23 cellular contexts compared by ENCODE assay signal in genomic region chr12:85779768-85780167, GRCh38.
DNase-seq lines count a peak whose midpoint lies in the region; ATAC-seq and TF ChIP-seq lines count a peak whose summit lies in the region.
"Had no signal": no experiment of that assay in that cellular context is flagged by ENCODE, and none has a peak within 500 bp of the region (broad histone marks: within the 10 kb centered on the region; RNA-seq: fewer than 3 reads in every experiment).

No MANE protein-coding gene starts in this region.

- no peak overlapping the region for H3K4me3 ChIP-seq in astrocyte of the cerebellum (ENCODE audit: low read depth, low read length)
- H3K4me3 ChIP-seq: HAP-1, right atrium auricular region had no signal

- no peak for TF ChIP-seq CTCF in astrocyte of the cerebellum (IDR thresholded peaks at IDR 0.05; ENCODE audit: low read depth, low read length, missing control alignments)

- DNase-seq in DMS53 (lab: John Stamatoyannopoulos, UW) (peak; percentile 93), NCI-H1417 treated with DMSO at 0.1 percent for 48 hours (lab: John Stamatoyannopoulos, UW) (peak; percentile 76), NCI-H446 treated with DMSO at 0.1 percent for 48 hours (lab: John Stamatoyannopoulos, UW) (peak; percentile 97), astrocyte of the cerebellum (ENCODE audit: low read depth) (peak; percentile 41), GF-D8 (lab: John Stamatoyannopoulos, UW) (no peak)
- DNase-seq: activated CD4-positive, alpha-beta T cell treated with anti-CD3 and anti-CD28 coated beads, Interleukin-2, amount 50 U/mL, for 48 hours; activated T-cell treated with anti-CD3 and anti-CD28 coated beads for 4 hours; amniotic stem cell; CD4-positive, alpha-beta memory T cell; central memory CD4-positive, alpha-beta T cell; erythroblast; foreskin melanocyte; IMR-90; kidney; MM.1S; occipital lobe; T-helper 2 cell; WERI-Rb-1 had no signal

- ATAC-seq in GM21619 (IDR thresholded peaks at IDR 0.05; ENCODE audit: unreplicated experiment) (no peak), GM21528 (IDR thresholded peaks at IDR 0.05; ENCODE audit: low FRiP score, unreplicated experiment) (no peak), GM21447 (IDR thresholded peaks at IDR 0.05; ENCODE audit: unreplicated experiment) (no peak)

- in situ Hi-C loops in astrocyte of the cerebellum (cut with HindIII; ENCODE audit: low sequenced_read_pairs): no loop called here
